Comparison of ENCODE assay signal across 19 cellular contexts in the genomic region with DNA sequence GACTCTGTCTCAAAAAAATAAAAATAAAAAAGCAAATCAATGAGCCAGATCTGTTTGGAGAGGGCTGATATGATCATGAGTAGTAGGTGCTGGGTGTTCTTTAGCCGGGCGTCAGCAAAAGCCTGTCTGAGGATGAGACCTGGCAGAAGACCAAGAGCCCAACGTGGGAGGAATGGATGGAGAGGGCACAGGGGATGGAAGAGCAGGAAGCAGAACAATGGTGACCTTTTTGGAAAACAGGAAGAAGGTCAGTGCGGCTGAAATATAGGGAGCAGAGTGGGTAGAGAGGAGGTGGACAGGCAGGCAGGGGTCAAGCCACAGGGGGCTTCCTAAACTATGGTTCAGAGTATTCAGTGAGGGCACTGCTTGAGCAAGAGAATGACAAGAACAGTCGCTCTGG. TPM values are rescaled to one million over a fixed set of nuclear protein-coding genes. Genes with fewer than 3 reads are reported as not detected.
DNase-seq lines count a peak whose midpoint lies in the region; ATAC-seq, FAIRE-seq and TF ChIP-seq lines count a peak whose summit lies in the region.
"Had no signal": no experiment of that assay in that cellular context is flagged by ENCODE, and none has a peak within 500 bp of the region (broad histone marks: within the 10 kb centered on the region; RNA-seq: fewer than 3 reads in every experiment).

No MANE protein-coding gene starts in this region.

- H3K4me1 Mint-ChIP-seq in T-helper 17 cell (peaks cover 32% of the 10 kb centered on the region), memory B cell (peaks cover 16% of the 10 kb centered on the region)
- H3K4me1 Mint-ChIP-seq: immature natural killer cell had no signal

- H3K27ac ChIP-seq in liver (ENCODE audit: low read depth in 1 of 2, low read length in 2 of 2) (no peak overlapping the region), HepG2 (ENCODE audit: extremely low read length, insufficient read depth, low read length) (no peak overlapping the region), upper lobe of right lung (peak overlapping the region; percentile 36)
- H3K27ac ChIP-seq: right atrium auricular region had no signal

- H3K79me2 ChIP-seq in HepG2 (ENCODE audit: insufficient read depth, low read length), result no peaks in the 10 kb centered on the region

- no peak for TF ChIP-seq POLR2A in HepG2 (IDR thresholded peaks at IDR 0.05; ENCODE audit: insufficient read depth in 1 of 2, low read depth in 2 of 2, low read length in 2 of 2)

- POLR2A ChIA-PET in HepG2 (lab: Yijun Ruan, JAX), result no interaction called here

- no peak overlapping the region for H2AFZ ChIP-seq in HepG2 (ENCODE audit: low read length)

- TF ChIP-seq RAD21 in liver (IDR thresholded peaks at IDR 0.05), result no peak
- no peak for TF ChIP-seq RAD21 in HepG2 (CRISPR knock-in tag; IDR thresholded peaks at IDR 0.05)

- no peak overlapping the region for H3K4me2 ChIP-seq in HepG2 (ENCODE audit: low read depth, low read length)

- H3K36me3 Mint-ChIP-seq in T-helper 17 cell (ENCODE audit: low read depth), result peaks cover 12% of the 10 kb centered on the region
- no peaks in the 10 kb centered on the region for H3K36me3 Mint-ChIP-seq in memory B cell
- H3K36me3 Mint-ChIP-seq: immature natural killer cell had no signal

- DNase-seq in HepG2 (ENCODE audit: low spot score) (no peak), T-helper 17 cell (no peak), memory B cell (ENCODE audit: low spot score in 2 of 2) (no peak), upper lobe of right lung (no peak), anterior cingulate cortex (lab: John Stamatoyannopoulos, UW) (no peak), OCI-M1 (lab: John Stamatoyannopoulos, UW) (no peak)
- DNase-seq: immature natural killer cell, mesenchymal stem cell, MG63, NCI-H1694, Right ventricle myocardium superior had no signal

- H3K36me3 ChIP-seq in liver (ENCODE audit: control insufficient read depth in 4 of 4, insufficient read depth in 3 of 4, low read depth in 1 of 4, low read length in 3 of 4), result no peaks in the 10 kb centered on the region
- no peaks in the 10 kb centered on the region for H3K36me3 ChIP-seq in HepG2 (replicated peaks in 1 of 2; ENCODE audit: control insufficient read depth in 1 of 2, insufficient read depth in 2 of 2, low read length in 2 of 2)
- no peaks in the 10 kb centered on the region for H3K36me3 ChIP-seq in upper lobe of right lung
- H3K36me3 ChIP-seq: MG63, right atrium auricular region had no signal

- WGBS in liver, result 54% methylated on average over 5 of the region's 5 CpGs
- 4% methylated on average over 5 of the region's 5 CpGs for WGBS in HepG2 (ENCODE audit: low lambda C conversion rate)

- H3K27ac Mint-ChIP-seq in T-helper 17 cell (peak overlapping the region; percentile 98), memory B cell (peak overlapping the region; percentile 15)
- H3K27ac Mint-ChIP-seq: immature natural killer cell had no signal

- ATAC-seq in HepG2 (no peak), T-helper 17 cell (no peak), memory B cell (ENCODE audit: low read depth) (no peak), upper lobe of right lung (no peak), HG03354 (IDR thresholded peaks at IDR 0.05; ENCODE audit: poor library complexity, severe bottlenecking, unreplicated experiment) (no peak)
- ATAC-seq: HCT116 had no signal

- CTCF ChIA-PET in HepG2 (lab: Yijun Ruan, JAX; ENCODE audit: low intra/inter-chr PET ratio, low total read pairs), result no interaction called here

- peak overlapping the region; percentile 92 for H3K4me3 Mint-ChIP-seq in T-helper 17 cell
- H3K4me3 Mint-ChIP-seq in memory B cell, result peak overlapping the region; percentile 0
- H3K4me3 Mint-ChIP-seq: immature natural killer cell had no signal

- H3K9me3 ChIP-seq in liver (ENCODE audit: control insufficient read depth in 4 of 4, low read length in 3 of 4) (no peaks in the 10 kb centered on the region), HepG2 (ENCODE audit: low read length) (no peaks in the 10 kb centered on the region), T-helper 17 cell (ENCODE audit: control insufficient read depth, low read length, poor library complexity, severe bottlenecking) (no peaks in the 10 kb centered on the region), upper lobe of right lung (no peaks in the 10 kb centered on the region)
- H3K9me3 ChIP-seq: MG63, right atrium auricular region had no signal

- TF ChIP-seq EP300 in HepG2 (IDR thresholded peaks at IDR 0.05; ENCODE audit: low read depth in 2 of 2, low read length in 2 of 2) (no peak), HepG2 (CRISPR knock-in tag; IDR thresholded peaks at IDR 0.05; ENCODE audit: borderline replicate concordance) (no peak)

- in situ Hi-C loops in HepG2 (cut with HindIII; ENCODE audit: extremely low pct_ligation_motif_present, low pct_unique_long_range_greater_than_20kb), result no loop called here

- peaks cover 0 to 5% (median 0%) of the 10 kb centered on the region in 4 donors for H3K27me3 ChIP-seq in liver (ENCODE audit: control insufficient read depth in 4 of 4, insufficient read depth in 4 of 4, low read length in 3 of 4)
- H3K27me3 ChIP-seq in HepG2 (ENCODE audit: control insufficient read depth in 1 of 2, insufficient read depth in 2 of 2, low read length in 2 of 2), result peaks cover 11 to 77% of the 10 kb centered on the region in 2 experiments
- no peaks in the 10 kb centered on the region for H3K27me3 ChIP-seq in upper lobe of right lung
- H3K27me3 ChIP-seq: MG63, right atrium auricular region had no signal

- intact Hi-C loops in HepG2 (cut with micrococcal nuclease; ENCODE audit: unreplicated experiment) (no loop called here), upper lobe of right lung (cut with DNase I) (no loop called here)

- H4K20me1 ChIP-seq in HepG2 (ENCODE audit: insufficient read depth, low read length), result no peaks in the 10 kb centered on the region

- H3K4me3 ChIP-seq in liver (ENCODE audit: low read depth in 1 of 3, low read length in 3 of 3), result no peak overlapping the region
- H3K4me3 ChIP-seq in HepG2 (replicated peaks in 1 of 3; ENCODE audit: insufficient read depth in 1 of 3, low read depth in 2 of 3, low read length in 3 of 3), result no peak overlapping the region
- H3K4me3 ChIP-seq in upper lobe of right lung, result no peak overlapping the region
- H3K4me3 ChIP-seq: MG63, right atrium auricular region had no signal

- H3K9me3 Mint-ChIP-seq in memory B cell, result no peaks in the 10 kb centered on the region
- H3K9me3 Mint-ChIP-seq: immature natural killer cell had no signal

- H3K9ac ChIP-seq in liver (ENCODE audit: low read depth in 1 of 2, low read length in 2 of 2), result no peak overlapping the region
- no peak overlapping the region for H3K9ac ChIP-seq in HepG2 (ENCODE audit: insufficient read depth, low read depth, low read length)

- BruUV-seq in HepG2 (replicated peaks; lab: Mats Ljungman, UMichigan), result no TSS peak

- TF ChIP-seq CTCF in liver (IDR thresholded peaks at IDR 0.05; ENCODE audit: low read depth, low read length, missing input control) (no peak), HepG2 (CRISPR knock-in tag; IDR thresholded peaks at IDR 0.05) (no peak), upper lobe of right lung (IDR thresholded peaks at IDR 0.05) (no peak)

- H3K27me3 Mint-ChIP-seq in T-helper 17 cell (peaks cover 7% of the 10 kb centered on the region), memory B cell (peaks cover 7% of the 10 kb centered on the region)

- H3K4me1 ChIP-seq in liver (ENCODE audit: control insufficient read depth in 4 of 4, insufficient read depth in 4 of 4, low read length in 3 of 4), result no peaks in the 10 kb centered on the region
- H3K4me1 ChIP-seq in HepG2 (ENCODE audit: insufficient read depth, low read length), result no peaks in the 10 kb centered on the region
- H3K4me1 ChIP-seq in upper lobe of right lung, result peaks cover 11% of the 10 kb centered on the region

- FAIRE-seq in HepG2 (lab: Jason Lieb, UNC), result no peak
- FAIRE-seq: astrocyte, colon had no signal

TF ChIP-seq in liver, 16 proteins besides CTCF, POLR2A, EP300 and RAD21:
- no peak for TF ChIP-seq FOXA1 (IDR thresholded peaks at IDR 0.05)
- TF ChIP-seq, protein P1, sequence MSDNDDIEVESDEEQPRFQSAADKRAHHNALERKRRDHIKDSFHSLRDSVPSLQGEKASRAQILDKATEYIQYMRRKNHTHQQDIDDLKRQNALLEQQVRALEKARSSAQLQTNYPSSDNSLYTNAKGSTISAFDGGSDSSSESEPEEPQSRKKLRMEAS (IDR thresholded peaks at IDR 0.05), result no peak
- peak; percentile 83 for TF ChIP-seq NR2F2 (IDR thresholded peaks at IDR 0.05)
- TF ChIP-seq RXRA (IDR thresholded peaks at IDR 0.05), result no peak

TF ChIP-seq in HepG2, 621 proteins besides CTCF, POLR2A, EP300 and RAD21 (continues in another document):
- TF ChIP-seq KAT8 (CRISPR knock-in tag; IDR thresholded peaks at IDR 0.05) (no peak), PPARG (CRISPR knock-in tag; conservative IDR thresholded peaks at IDR 0.05) (no peak), ZNF468 (CRISPR knock-in tag; IDR thresholded peaks at IDR 0.05) (no peak)

RNA-seq across cellular contexts. Expression of a gene that starts 30.9 kb away (rescaled TPM):
- total RNA-seq in liver (not detected), HepG2 (2016; rRNA removed; fragmentation: Illumina TruSeq; extraction: Trizol) (not detected in 2 replicates), T-helper 17 cell (under 1 TPM; 0.13 to 0.15 TPM), upper lobe of right lung (0.09 TPM)
- polyA plus RNA-seq in liver (not detected), HepG2 (2011; rRNA removed) (not detected in 2 replicates)
- not detected in 2 replicates for total RNA-seq in HepG2 (2016; cell fraction: cytosol; rRNA removed; fragmentation: Illumina TruSeq; extraction: Trizol; ENCODE audit: low read depth)
- not detected in 2 replicates for total RNA-seq in HepG2 (2016; cell fraction: insoluble cytoplasmic fraction; rRNA removed; fragmentation: Illumina TruSeq; extraction: Trizol)
- not detected in 2 replicates for total RNA-seq in HepG2 (2016; cell fraction: membrane; rRNA removed; fragmentation: Illumina TruSeq; extraction: Trizol)
- total RNA-seq in HepG2 (2016; cell fraction: nucleus; rRNA removed; fragmentation: Illumina TruSeq; extraction: Trizol), result not detected in 2 replicates
- not detected in 2 replicates for polyA plus RNA-seq in HepG2 (2011; cell fraction: cytosol; rRNA removed)
- polyA plus RNA-seq in HepG2 (2011; cell fraction: nucleus; rRNA removed), result not detected in 2 replicates
- not detected in 2 replicates for polyA plus RNA-seq in HepG2 (2012)
- polyA plus RNA-seq in HepG2 (2016; cell fraction: cytosol; fragmentation: Illumina TruSeq; extraction: Trizol; ENCODE audit: low read depth), result not detected in 2 replicates
- polyA plus RNA-seq in HepG2 (2016; cell fraction: insoluble cytoplasmic fraction; fragmentation: Illumina TruSeq; extraction: Trizol; ENCODE audit: low read depth), result not detected in 2 replicates
- not detected in 2 replicates for polyA plus RNA-seq in HepG2 (2016; cell fraction: membrane; fragmentation: Illumina TruSeq; extraction: Trizol; ENCODE audit: low read depth)
- polyA plus RNA-seq in HepG2 (2016; cell fraction: nucleus; fragmentation: Illumina TruSeq; extraction: Trizol; ENCODE audit: insufficient read depth, low read depth), result not detected in 2 replicates
- not detected in 2 replicates for polyA minus RNA-seq in HepG2 (2011; rRNA and poly(A)+ RNA removed; ENCODE audit: low replicate concordance)
- not detected in 2 replicates for polyA minus RNA-seq in HepG2 (2011; cell fraction: cytosol; rRNA and poly(A)+ RNA removed)
- polyA minus RNA-seq in HepG2 (2011; cell fraction: nucleus; rRNA and poly(A)+ RNA removed), result not detected in 2 replicates
- total RNA-seq: astrocyte, subcutaneous adipose tissue had no signal
- polyA plus RNA-seq: esophagus, immature natural killer cell had no signal
